Comparison of ENCODE assay signal across 7 cellular contexts in genomic region chr9:16775330-16775729, GRCh38.
"Had no signal": no experiment of that assay in that cellular context is flagged by ENCODE, and none has a peak within 500 bp of the region (broad histone marks: within the 10 kb centered on the region; RNA-seq: fewer than 3 reads in every experiment).

No MANE protein-coding gene starts in this region.

- FAIRE-seq: G401.6, GM12891, GM12892, GM18507, GM19239 had no signal

- DNase-seq: GDM1, GF-D8 had no signal
